Comparison of ENCODE assay signal across 18 cellular contexts in the genomic region with DNA sequence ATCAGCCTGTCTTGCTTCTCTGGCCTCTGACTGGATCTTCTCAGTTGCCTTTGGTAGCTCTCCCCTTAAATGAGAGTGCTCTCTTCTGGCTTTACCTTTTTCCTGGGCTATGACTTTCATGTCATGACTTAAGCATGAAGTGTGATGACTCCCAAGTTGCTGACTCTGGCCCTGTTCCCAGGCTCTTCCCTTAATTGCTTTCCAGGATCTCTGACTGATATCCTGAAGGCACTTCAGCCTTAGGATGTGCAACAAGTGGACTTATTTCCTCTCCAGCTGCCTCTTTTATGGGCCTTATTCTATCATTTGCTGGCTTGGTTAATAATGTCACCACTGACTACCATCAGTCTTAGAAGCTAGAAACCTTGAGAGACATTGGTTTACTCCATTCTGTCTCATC. TPM values are rescaled to one million over a fixed set of nuclear protein-coding genes. Genes with fewer than 3 reads are reported as not detected.
DNase-seq lines count a peak whose midpoint lies in the region; ATAC-seq and TF ChIP-seq lines count a peak whose summit lies in the region.
"Had no signal": no experiment of that assay in that cellular context is flagged by ENCODE, and none has a peak within 500 bp of the region (broad histone marks: within the 10 kb centered on the region; RNA-seq: fewer than 3 reads in every experiment).

No MANE protein-coding gene starts in this region.

- DNase-seq in EH (ENCODE audit: low read depth) (peak; percentile 85), NCI-H226 (peak; percentile 37), choroid plexus epithelial cell (ENCODE audit: low read depth) (peak; percentile 12), kidney tubule cell (ENCODE audit: low spot score) (peak; percentile 71), SHP77 treated with DMSO at 0.1 percent for 48 hours (lab: John Stamatoyannopoulos, UW) (no peak), ascending aorta (ENCODE audit: low spot score in 2 of 2) (no peak)
- no peak for DNase-seq in stimulated activated effector memory CD8-positive, alpha-beta T cell treated with anti-CD3 and anti-CD28 coated beads, Interleukin-12 subunit alpha, Interleukin-12 subunit beta, amount 100 ng/mL, for 72 hours (ENCODE audit: low spot score in 2 of 2)
- DNase-seq: BE2C, heart right ventricle, kidney, midbrain, sigmoid colon had no signal

- H3K4me1 Mint-ChIP-seq in stimulated activated effector memory CD8-positive, alpha-beta T cell treated with anti-CD3 and anti-CD28 coated beads, Interleukin-12 subunit alpha, Interleukin-12 subunit beta, amount 100 ng/mL, for 72 hours, result peaks cover 6% of the 10 kb centered on the region

- no peak for TF ChIP-seq CTCF in choroid plexus epithelial cell (conservative IDR thresholded peaks at IDR 0.05; ENCODE audit: low read depth, low read length)
- no peak for TF ChIP-seq CTCF in ascending aorta (IDR thresholded peaks at IDR 0.05)

- no peak for ATAC-seq in stimulated activated effector memory CD8-positive, alpha-beta T cell treated with anti-CD3 and anti-CD28 coated beads, Interleukin-12 subunit alpha, Interleukin-12 subunit beta, amount 100 ng/mL, for 72 hours
- no peak for ATAC-seq in HG02642 (IDR thresholded peaks at IDR 0.05; ENCODE audit: poor library complexity, unreplicated experiment)
- ATAC-seq: HCT116, heart right ventricle had no signal

- H3K9me3 ChIP-seq in ascending aorta, result no peaks in the 10 kb centered on the region
- H3K9me3 ChIP-seq: BE2C, heart right ventricle, sigmoid colon had no signal

- no peak overlapping the region for H3K4me3 Mint-ChIP-seq in stimulated activated effector memory CD8-positive, alpha-beta T cell treated with anti-CD3 and anti-CD28 coated beads, Interleukin-12 subunit alpha, Interleukin-12 subunit beta, amount 100 ng/mL, for 72 hours
- H3K4me3 Mint-ChIP-seq: neural crest cell; T-helper 1 cell treated with Interleukin-12 subunit alpha and Interleukin-12 subunit beta and Interleukin-4 antibody, amounts not matched to agents 30 μg/mL and 1 μg/mL, for 36 hours had no signal

- peaks cover 20 to 34% of the 10 kb centered on the region in 2 donors for H3K36me3 ChIP-seq in ascending aorta
- H3K36me3 ChIP-seq: BE2C had no signal

- no peaks in the 10 kb centered on the region for H3K27me3 ChIP-seq in ascending aorta
- H3K27me3 ChIP-seq: BE2C, heart right ventricle, sigmoid colon had no signal

- no peaks in the 10 kb centered on the region for H3K4me1 ChIP-seq in ascending aorta
- H3K4me1 ChIP-seq: BE2C, sigmoid colon had no signal

- no peak overlapping the region for H3K27ac Mint-ChIP-seq in stimulated activated effector memory CD8-positive, alpha-beta T cell treated with anti-CD3 and anti-CD28 coated beads, Interleukin-12 subunit alpha, Interleukin-12 subunit beta, amount 100 ng/mL, for 72 hours
- H3K27ac Mint-ChIP-seq: T-helper 1 cell treated with Interleukin-12 subunit alpha and Interleukin-12 subunit beta and Interleukin-4 antibody, amounts not matched to agents 30 μg/mL and 1 μg/mL, for 36 hours had no signal

- peaks cover 6% of the 10 kb centered on the region for H3K36me3 Mint-ChIP-seq in stimulated activated effector memory CD8-positive, alpha-beta T cell treated with anti-CD3 and anti-CD28 coated beads, Interleukin-12 subunit alpha, Interleukin-12 subunit beta, amount 100 ng/mL, for 72 hours

- intact Hi-C loops in ascending aorta (cut with DNase I), result no loop called here

- H3K9me3 Mint-ChIP-seq in stimulated activated effector memory CD8-positive, alpha-beta T cell treated with anti-CD3 and anti-CD28 coated beads, Interleukin-12 subunit alpha, Interleukin-12 subunit beta, amount 100 ng/mL, for 72 hours, result no peaks in the 10 kb centered on the region
- H3K9me3 Mint-ChIP-seq: neural crest cell; T-helper 1 cell treated with Interleukin-12 subunit alpha and Interleukin-12 subunit beta and Interleukin-4 antibody, amounts not matched to agents 30 μg/mL and 1 μg/mL, for 36 hours had no signal

- no peak overlapping the region for H3K4me3 ChIP-seq in choroid plexus epithelial cell (ENCODE audit: low read depth, low read length)
- H3K4me3 ChIP-seq in ascending aorta, result no peak overlapping the region
- H3K4me3 ChIP-seq: heart right ventricle, sigmoid colon had no signal

- no peak overlapping the region for H3K27ac ChIP-seq in ascending aorta
- H3K27ac ChIP-seq: heart right ventricle, sigmoid colon had no signal

RNA-seq across cellular contexts. Expression of a gene that starts 17.4 kb away (rescaled TPM):
- 0.32 TPM for total RNA-seq in ascending aorta

RNA-seq across cellular contexts. Expression of a gene that starts 23.3 kb away (rescaled TPM):
- total RNA-seq in ascending aorta, result not detected
- total RNA-seq: activated CD8-positive, alpha-beta memory T cell treated with anti-CD3 and anti-CD28 coated beads for 36 hours; temporal lobe had no signal

Comparison
In these comparisons a context has a peak if more than half of its experiments do, and no peak if none do; other contexts are left out.
1. DNase-seq: peak in EH (single experiment), NCI-H226 (single experiment), choroid plexus epithelial cell (single experiment) and kidney tubule cell (single experiment); none in SHP77 treated with DMSO at 0.1 percent for 48 hours (single experiment), stimulated activated effector memory CD8-positive, alpha-beta T cell treated with anti-CD3 and anti-CD28 coated beads, Interleukin-12 subunit alpha, Interleukin-12 subunit beta, amount 100 ng/mL, for 72 hours (0 of 2) and ascending aorta (0 of 2).